In genomic region chr2:44632931-44633689, GRCh38 we compare ENCODE assay signal across 23 cellular contexts.
"Had no signal": no experiment of that assay in that cellular context is flagged by ENCODE, and none has a peak within 500 bp of the region (broad histone marks: within the 10 kb centered on the region; RNA-seq: fewer than 3 reads in every experiment).

No MANE protein-coding gene starts in this region.

- H3K27ac ChIP-seq: Peyer's patch, RWPE1, SJCRH30 had no signal

- H3K4me3 Mint-ChIP-seq: dendritic cell treated with granulocyte-macrophage colony-stimulating factor and Interleukin-4, amounts not matched to agents 40 ng/mL and 50 ng/mL, for 4 days had no signal

- H3K9me3 ChIP-seq: Peyer's patch, SJCRH30, SK-N-SH had no signal

- H3K27ac Mint-ChIP-seq: activated naive CD4-positive, alpha-beta T cell treated with anti-CD3 and anti-CD28 coated beads, Interleukin-2, amount 50 U/mL, for 72 hours; dendritic cell treated with granulocyte-macrophage colony-stimulating factor and Interleukin-4, amounts not matched to agents 40 ng/mL and 50 ng/mL, for 4 days had no signal

- H3K27me3 ChIP-seq: Peyer's patch, SJCRH30 had no signal

- ATAC-seq: activated naive CD4-positive, alpha-beta T cell treated with anti-CD3 and anti-CD28 coated beads, Interleukin-2, amount 50 U/mL, for 72 hours had no signal

- H3K4me3 ChIP-seq: Peyer's patch, SJCRH30 had no signal

- H3K4me1 ChIP-seq: Peyer's patch, SJCRH30 had no signal

- H3K27me3 Mint-ChIP-seq: dendritic cell treated with granulocyte-macrophage colony-stimulating factor and Interleukin-4, amounts not matched to agents 40 ng/mL and 50 ng/mL, for 4 days had no signal

- DNase-seq: activated CD4-positive, alpha-beta T cell treated with anti-CD3 and anti-CD28 coated beads for 48 hours; activated CD4-positive, alpha-beta T cell treated with anti-CD3 and anti-CD28 coated beads, Interleukin-2, amount 50 U/mL, for 48 hours; activated CD4-positive, CD25-positive, alpha-beta regulatory T cell; activated CD8-positive, alpha-beta memory T cell treated with anti-CD3 and anti-CD28 coated beads, Interleukin-2, amount 50 U/mL, for 48 hours; activated effector memory CD4-positive, alpha-beta T cell treated with anti-CD3 and anti-CD28 coated beads, Interleukin-2, amount 50 U/mL, for 16 hours; activated naive CD4-positive, alpha-beta T cell treated with Interleukin-2 at 50 U/mL for 16 hours; activated T-cell treated with anti-CD3 and anti-CD28 coated beads, Interleukin-2, amount 50 U/mL, for 1 hour; cerebellar nuclear complex; Karpas-422; NCI-H1105 treated with DMSO at 0.1 percent for 48 hours; NCI-H1436 treated with DMSO at 0.1 percent for 48 hours; NCI-H187; NCI-H2081; NCI-H510A treated with DMSO at 0.1 percent for 48 hours; NCI-H69; Peyer's patch; Right ventricle myocardium superior; SJCRH30; SK-N-SH; T-helper 9 cell had no signal

- H3K36me3 ChIP-seq: Peyer's patch had no signal
